Comparison of ENCODE assay signal across 17 cellular contexts in the genomic region with DNA sequence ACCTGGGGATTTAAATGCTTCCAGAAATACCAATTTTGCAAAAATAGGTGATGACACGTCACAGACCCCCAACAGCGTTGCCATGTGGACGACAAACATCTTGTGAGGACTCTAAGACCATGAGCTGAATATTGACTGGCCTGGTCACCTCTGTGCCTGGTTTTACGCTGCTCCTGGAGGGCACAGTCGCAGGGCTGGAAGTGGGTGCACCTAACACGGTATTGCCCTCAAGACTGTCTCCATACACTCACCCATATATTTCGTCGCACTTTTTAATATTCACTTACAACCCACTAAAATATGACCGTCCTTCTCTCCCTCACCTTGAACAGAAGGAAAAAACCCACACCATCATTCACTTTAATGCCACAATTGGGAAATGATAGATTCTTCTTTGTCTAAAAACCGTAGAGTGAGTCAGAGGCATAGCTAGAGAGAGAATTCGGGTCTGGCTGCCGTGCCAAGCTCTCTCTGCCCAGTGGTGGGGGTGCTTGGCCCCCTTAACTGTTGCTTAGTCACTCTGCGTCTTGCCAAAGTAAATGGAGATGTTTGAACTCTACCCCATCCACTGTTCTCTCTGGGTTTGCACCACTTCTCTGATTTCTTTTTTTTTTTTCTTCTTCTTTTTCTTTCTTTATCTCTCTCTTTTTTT. TPM values are rescaled to one million over a fixed set of nuclear protein-coding genes. Genes with fewer than 3 reads are reported as not detected.
DNase-seq lines count a peak whose midpoint lies in the region; ATAC-seq and TF ChIP-seq lines count a peak whose summit lies in the region.
"Had no signal": no experiment of that assay in that cellular context is flagged by ENCODE, and none has a peak within 500 bp of the region (broad histone marks: within the 10 kb centered on the region; RNA-seq: fewer than 3 reads in every experiment).

No MANE protein-coding gene starts in this region.

- H3K9me3 ChIP-seq in psoas muscle, result no peaks in the 10 kb centered on the region
- no peaks in the 10 kb centered on the region for H3K9me3 ChIP-seq in esophagus muscularis mucosa

- peaks cover 0 to 6% of the 10 kb centered on the region in 2 donors for H3K9me3 Mint-ChIP-seq in stimulated activated naive B cell treated with anti-CD40 and anti-IgM and Interleukin-4, amounts not matched to agents 10 μg/mL and 1 μg/mL and 100 μg/mL, for 72 hours
- H3K9me3 Mint-ChIP-seq: CD8-positive, alpha-beta memory T cell had no signal

- no peak overlapping the region for H3K4me3 Mint-ChIP-seq in stimulated activated naive B cell treated with anti-CD40 and anti-IgM and Interleukin-4, amounts not matched to agents 10 μg/mL and 1 μg/mL and 100 μg/mL, for 72 hours

- H3K27ac ChIP-seq in psoas muscle, result no peak overlapping the region
- H3K27ac ChIP-seq in esophagus muscularis mucosa (replicated peaks in 1 of 4), result no peak overlapping the region

- H3K4me1 ChIP-seq in psoas muscle (no peaks in the 10 kb centered on the region), esophagus muscularis mucosa (peaks cover 0 to 7% (median 2%) of the 10 kb centered on the region in 4 donors)

- no peak for TF ChIP-seq CTCF in AG10803 (conservative IDR thresholded peaks at IDR 0.05; ENCODE audit: low read length)
- TF ChIP-seq CTCF in psoas muscle (IDR thresholded peaks at IDR 0.05), result no peak
- TF ChIP-seq CTCF in esophagus muscularis mucosa (IDR thresholded peaks at IDR 0.05), result no peak

- H3K4me3 ChIP-seq in AG10803 (ENCODE audit: low read length), result no peak overlapping the region
- no peak overlapping the region for H3K4me3 ChIP-seq in psoas muscle
- no peak overlapping the region for H3K4me3 ChIP-seq in esophagus muscularis mucosa

- H3K27me3 ChIP-seq in psoas muscle (ENCODE audit: insufficient read depth in 3 of 3, low read length in 2 of 3), result peaks cover 0 to 10% (median 0%) of the 10 kb centered on the region in 3 donors
- H3K27me3 ChIP-seq in esophagus muscularis mucosa, result peaks cover 0 to 20% (median 0%) of the 10 kb centered on the region in 4 donors

- ATAC-seq in psoas muscle, result peak; percentile 46 to 85 (median 77)
- ATAC-seq in HG02970 (IDR thresholded peaks at IDR 0.05; ENCODE audit: low FRiP score, unreplicated experiment), result no peak
- ATAC-seq in HG03025 (IDR thresholded peaks at IDR 0.05; ENCODE audit: low FRiP score, unreplicated experiment), result no peak
- ATAC-seq in stimulated activated naive B cell treated with anti-CD40 and anti-IgM and Interleukin-4, amounts not matched to agents 10 μg/mL and 1 μg/mL and 100 μg/mL, for 72 hours (replicated peaks), result no peak

- no peaks in the 10 kb centered on the region for H3K4me1 Mint-ChIP-seq in stimulated activated naive B cell treated with anti-CD40 and anti-IgM and Interleukin-4, amounts not matched to agents 10 μg/mL and 1 μg/mL and 100 μg/mL, for 72 hours

- H3K27ac Mint-ChIP-seq in stimulated activated naive B cell treated with anti-CD40 and anti-IgM and Interleukin-4, amounts not matched to agents 10 μg/mL and 1 μg/mL and 100 μg/mL, for 72 hours, result no peak overlapping the region
- H3K27ac Mint-ChIP-seq: CD8-positive, alpha-beta memory T cell had no signal

- peaks cover 8 to 17% of the 10 kb centered on the region in 2 donors for H3K27me3 Mint-ChIP-seq in stimulated activated naive B cell treated with anti-CD40 and anti-IgM and Interleukin-4, amounts not matched to agents 10 μg/mL and 1 μg/mL and 100 μg/mL, for 72 hours

- no peak for TF ChIP-seq POLR2A in esophagus muscularis mucosa (IDR thresholded peaks at IDR 0.05; ENCODE audit: low read depth)

- no peak for TF ChIP-seq EP300 in esophagus muscularis mucosa (IDR thresholded peaks at IDR 0.05)

- intact Hi-C loops in psoas muscle (cut with DNase I), result no loop called here
- intact Hi-C loops in esophagus muscularis mucosa (cut with DNase I), result no loop called here

- DNase-seq in AG10803 (ENCODE audit: low read depth) (peak; percentile 81), LHCN-M2 (ENCODE audit: low read depth) (peak; percentile 81), astrocyte of the hippocampus (ENCODE audit: low read depth, low spot score) (peak; percentile 95), psoas muscle (peak in 1 of 2 donors; percentile 33), esophagus muscularis mucosa (ENCODE audit: extremely low spot score) (no peak)
- DNase-seq in stimulated activated naive B cell treated with anti-CD40 and anti-IgM and Interleukin-4, amounts not matched to agents 10 μg/mL and 1 μg/mL and 100 μg/mL, for 72 hours, result no peak
- DNase-seq: activated CD4-positive, alpha-beta T cell treated with anti-CD3 and anti-CD28 coated beads for 4 hours; activated T-cell treated with anti-CD3 and anti-CD28 coated beads, Interleukin-2, amount 50 U/mL, for 1 hour; CD8-positive, alpha-beta memory T cell; effector memory CD4-positive, alpha-beta T cell; Karpas-422; kidney glomerular epithelial cell; NCI-H2081 treated with DMSO at 0.1 percent for 48 hours; stimulated activated CD4-positive, alpha-beta T cell treated with anti-CD3 and anti-CD28 coated beads, Interleukin-4, amount 100 ng/mL, for 4 hours; stimulated activated naive CD4-positive, alpha-beta T cell treated with Interleukin-2 at 50 U/mL for 16 hours had no signal

- peaks cover 0 to 2% of the 10 kb centered on the region in 2 donors for H3K36me3 Mint-ChIP-seq in stimulated activated naive B cell treated with anti-CD40 and anti-IgM and Interleukin-4, amounts not matched to agents 10 μg/mL and 1 μg/mL and 100 μg/mL, for 72 hours

- H3K36me3 ChIP-seq in psoas muscle (ENCODE audit: insufficient read depth in 1 of 2, low read depth in 1 of 2), result no peaks in the 10 kb centered on the region
- H3K36me3 ChIP-seq in esophagus muscularis mucosa, result no peaks in the 10 kb centered on the region

- WGBS in psoas muscle, 3 donors, result 72 to 75% (median 72%) methylated on average over 13 of the region's 13 CpGs
- 78% methylated on average over 13 of the region's 13 CpGs for WGBS in esophagus muscularis mucosa

RNA-seq across cellular contexts. Expression of gene UTS2, which starts 40.8 kb away (rescaled TPM):
- total RNA-seq in LHCN-M2 (2014; rRNA removed), result not detected in 2 replicates
- not detected for polyA plus RNA-seq in LHCN-M2 (2012)
- total RNA-seq in psoas muscle, result under 1 TPM in 1 of 4 donors, not detected in 3; 0.24 TPM
- under 1 TPM in 1 of 3 donors, not detected in 2; 0.20 TPM for polyA plus RNA-seq in psoas muscle
- not detected for total RNA-seq in esophagus muscularis mucosa

RNA-seq across cellular contexts. Expression of gene TNFRSF9, which starts 47.0 kb away (rescaled TPM):
- total RNA-seq in LHCN-M2 (2014; rRNA removed) (0.06 TPM in 1 of 2 replicates, not detected in the other), psoas muscle (under 1 TPM in 1 of 4 donors, not detected in 3; 0.12 TPM), esophagus muscularis mucosa (under 1 TPM in 1 of 4 donors, not detected in 3; 0.17 TPM)
- 0.10 TPM for polyA plus RNA-seq in LHCN-M2 (2012)
- under 1 TPM in 2 of 3 donors, not detected in 1; 0.01 TPM for polyA plus RNA-seq in psoas muscle

Comparison
In these comparisons a context has a peak if more than half of its experiments do, and no peak if none do; other contexts are left out.
1. DNase-seq: peak in AG10803 (single experiment), LHCN-M2 (single experiment) and astrocyte of the hippocampus (single experiment); none in esophagus muscularis mucosa (single experiment) and stimulated activated naive B cell treated with anti-CD40 and anti-IgM and Interleukin-4, amounts not matched to agents 10 μg/mL and 1 μg/mL and 100 μg/mL, for 72 hours (single experiment).
2. ATAC-seq: peak in psoas muscle (4 of 4); none in HG02970 (single experiment), HG03025 (single experiment) and stimulated activated naive B cell treated with anti-CD40 and anti-IgM and Interleukin-4, amounts not matched to agents 10 μg/mL and 1 μg/mL and 100 μg/mL, for 72 hours (0 of 2).